In the genomic region with DNA sequence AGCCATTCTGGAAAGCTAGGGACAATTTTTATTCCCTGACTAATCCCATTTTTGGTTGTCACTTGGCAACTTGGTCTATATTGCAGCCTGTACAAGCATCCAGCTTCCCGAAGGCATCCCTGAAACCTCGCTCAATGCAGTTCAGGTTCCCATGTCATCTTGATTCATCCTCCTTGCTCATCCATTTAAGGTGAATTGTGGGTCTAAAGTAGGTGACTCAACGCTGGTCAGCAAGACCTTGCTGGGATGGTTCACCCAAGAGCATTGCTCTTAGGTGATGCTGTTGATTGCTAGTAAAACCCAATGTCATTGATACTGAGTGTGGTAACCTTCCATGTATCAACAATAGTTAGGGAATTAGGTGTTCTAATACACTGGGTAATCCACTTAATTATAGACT, we compare ENCODE assay signal across 1 cellular context.
A peak's percentile ranks its signal among the peaks of the same experiment; 100 is the strongest.
TF ChIP-seq lines count a peak whose summit lies in the region.

No MANE protein-coding gene starts in this region.

TF ChIP-seq in IMR-90, 13 proteins besides CTCF, POLR2A, EP300 and RAD21:
- TF ChIP-seq CEBPB (IDR thresholded peaks at IDR 0.05; ENCODE audit: low read depth, low read length) = no peak
- TF ChIP-seq FOS (IDR thresholded peaks at IDR 0.05; ENCODE audit: low read depth, low read length) = peak; percentile 7; the same call in 1 of the 2 replicates
- TF ChIP-seq, protein P1, sequence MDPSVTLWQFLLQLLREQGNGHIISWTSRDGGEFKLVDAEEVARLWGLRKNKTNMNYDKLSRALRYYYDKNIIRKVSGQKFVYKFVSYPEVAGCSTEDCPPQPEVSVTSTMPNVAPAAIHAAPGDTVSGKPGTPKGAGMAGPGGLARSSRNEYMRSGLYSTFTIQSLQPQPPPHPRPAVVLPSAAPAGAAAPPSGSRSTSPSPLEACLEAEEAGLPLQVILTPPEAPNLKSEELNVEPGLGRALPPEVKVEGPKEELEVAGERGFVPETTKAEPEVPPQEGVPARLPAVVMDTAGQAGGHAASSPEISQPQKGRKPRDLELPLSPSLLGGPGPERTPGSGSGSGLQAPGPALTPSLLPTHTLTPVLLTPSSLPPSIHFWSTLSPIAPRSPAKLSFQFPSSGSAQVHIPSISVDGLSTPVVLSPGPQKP (IDR thresholded peaks at IDR 0.05; ENCODE audit: borderline replicate concordance, low read depth, low read length) = no peak
- TF ChIP-seq CHD1 (IDR thresholded peaks at IDR 0.05; ENCODE audit: low read depth, low read length) = no peak
- TF ChIP-seq NFE2L2 (IDR thresholded peaks at IDR 0.05; ENCODE audit: low read depth, low read length) = no peak
- no peak for TF ChIP-seq MXI1 (IDR thresholded peaks at IDR 0.05; ENCODE audit: borderline replicate concordance, low read depth, low read length)
- TF ChIP-seq RCOR1 (IDR thresholded peaks at IDR 0.05; ENCODE audit: insufficient replicate concordance, low read length) = no peak
- no peak for TF ChIP-seq MAZ (IDR thresholded peaks at IDR 0.05; ENCODE audit: borderline replicate concordance, low read depth, low read length)
- TF ChIP-seq, protein P2, sequence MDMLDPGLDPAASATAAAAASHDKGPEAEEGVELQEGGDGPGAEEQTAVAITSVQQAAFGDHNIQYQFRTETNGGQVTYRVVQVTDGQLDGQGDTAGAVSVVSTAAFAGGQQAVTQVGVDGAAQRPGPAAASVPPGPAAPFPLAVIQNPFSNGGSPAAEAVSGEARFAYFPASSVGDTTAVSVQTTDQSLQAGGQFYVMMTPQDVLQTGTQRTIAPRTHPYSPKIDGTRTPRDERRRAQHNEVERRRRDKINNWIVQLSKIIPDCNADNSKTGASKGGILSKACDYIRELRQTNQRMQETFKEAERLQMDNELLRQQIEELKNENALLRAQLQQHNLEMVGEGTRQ (IDR thresholded peaks at IDR 0.05; ENCODE audit: low read depth, low read length) = no peak
